Comparison of ENCODE assay signal across 12 cellular contexts in the genomic region with DNA sequence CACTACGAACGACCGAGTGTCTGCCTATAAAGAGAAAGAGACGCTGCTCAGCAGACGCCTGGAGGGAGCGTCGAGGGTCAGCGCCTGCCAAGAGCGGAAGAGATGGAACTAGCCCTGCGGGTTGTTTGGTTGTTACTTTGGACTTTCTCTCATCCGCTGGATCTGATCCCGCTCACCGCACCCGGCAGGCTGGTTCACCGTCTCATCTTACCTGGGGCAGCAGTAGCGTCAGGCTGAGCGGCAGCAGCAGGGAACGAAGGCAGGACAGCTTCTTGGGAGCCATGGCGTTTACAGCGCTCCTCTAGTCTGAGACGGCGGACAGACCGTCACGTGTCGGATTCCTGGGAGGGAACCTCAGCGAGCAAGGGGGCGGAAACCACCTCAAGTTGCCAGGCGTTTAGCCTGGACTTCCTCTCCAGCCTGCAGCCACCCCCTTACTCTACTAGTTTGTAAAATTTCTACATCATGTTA. TPM values are rescaled to one million over a fixed set of nuclear protein-coding genes. Genes with fewer than 3 reads are reported as not detected.
DNase-seq lines count a peak whose midpoint lies in the region; ATAC-seq and TF ChIP-seq lines count a peak whose summit lies in the region.
"Had no signal": no experiment of that assay in that cellular context is flagged by ENCODE, and none has a peak within 500 bp of the region (broad histone marks: within the 10 kb centered on the region; RNA-seq: fewer than 3 reads in every experiment).

No MANE protein-coding gene starts in this region.

- peak overlapping the region; percentile 76 for H3K4me3 Mint-ChIP-seq in CD4-positive, alpha-beta T cell
- H3K4me3 Mint-ChIP-seq in activated B cell treated with CpG ODN at 0.5 μM for 24 hours: peak overlapping the region; percentile 63
- H3K4me3 Mint-ChIP-seq in immature natural killer cell: peak overlapping the region in 4 of 5 donors; percentile 46 to 68 (median 49)

- no peak for ATAC-seq in CD4-positive, alpha-beta T cell (ENCODE audit: poor library complexity)
- ATAC-seq in activated B cell treated with CpG ODN at 0.5 μM for 24 hours (ENCODE audit: low read depth): no peak
- no peak for ATAC-seq in HG02588 (IDR thresholded peaks at IDR 0.05; ENCODE audit: unreplicated experiment)
- ATAC-seq in HG03039 (IDR thresholded peaks at IDR 0.05; ENCODE audit: unreplicated experiment): no peak

- peak overlapping the region; percentile 96 for H3K27ac Mint-ChIP-seq in CD4-positive, alpha-beta T cell
- peak overlapping the region; percentile 50 for H3K27ac Mint-ChIP-seq in activated B cell treated with CpG ODN at 0.5 μM for 24 hours
- H3K27ac Mint-ChIP-seq in immature natural killer cell: peak overlapping the region in 5 of 6 donors; percentile 20 to 86 (median 68)

- no peaks in the 10 kb centered on the region for H3K9me3 ChIP-seq in CD4-positive, alpha-beta T cell (ENCODE audit: control insufficient read depth, low read length)
- H3K9me3 ChIP-seq: SK-N-SH had no signal

- H3K36me3 Mint-ChIP-seq in CD4-positive, alpha-beta T cell (ENCODE audit: low read depth): peaks cover 27% of the 10 kb centered on the region
- peaks cover 10% of the 10 kb centered on the region for H3K36me3 Mint-ChIP-seq in activated B cell treated with CpG ODN at 0.5 μM for 24 hours (ENCODE audit: low read depth)
- H3K36me3 Mint-ChIP-seq in immature natural killer cell: peaks cover 0 to 7% (median 7%) of the 10 kb centered on the region in 3 donors

- H3K4me3 ChIP-seq in retinal pigment epithelial cell (ENCODE audit: low read length): peak overlapping the region; percentile 11

- no peak for DNase-seq in CD4-positive, alpha-beta T cell
- DNase-seq in activated B cell treated with CpG ODN at 0.5 μM for 24 hours (no peak), immature natural killer cell (no peak), retinal pigment epithelial cell (ENCODE audit: low read depth) (no peak), DMS153 (lab: John Stamatoyannopoulos, UW) (no peak)
- no peak for DNase-seq in stimulated activated CD4-positive, alpha-beta T cell treated with anti-CD3 and anti-CD28 coated beads, Interleukin-4, amount 100 ng/mL, for 1 hour
- DNase-seq: EL, NCI-H2081 treated with DMSO at 0.1 percent for 48 hours, SK-N-SH had no signal

- CTCF ChIA-PET in CD4-positive, alpha-beta T cell (lab: Charles Lee): no interaction called here
- CTCF ChIA-PET in activated B cell treated with CpG ODN at 0.5 μM for 24 hours (lab: Charles Lee): interaction anchor here (3.9 kb wide), 1 partner anchor 52 kb away, joined by 27 read pairs; no protein-coding TSS in a partner anchor

- no peaks in the 10 kb centered on the region for H3K9me3 Mint-ChIP-seq in CD4-positive, alpha-beta T cell
- no peaks in the 10 kb centered on the region for H3K9me3 Mint-ChIP-seq in activated B cell treated with CpG ODN at 0.5 μM for 24 hours
- no peaks in the 10 kb centered on the region for H3K9me3 Mint-ChIP-seq in immature natural killer cell

- TF ChIP-seq CTCF in CD4-positive, alpha-beta T cell (IDR thresholded peaks at IDR 0.05): no peak
- TF ChIP-seq CTCF in activated B cell treated with CpG ODN at 0.5 μM for 24 hours (IDR thresholded peaks at IDR 0.05): no peak
- no peak for TF ChIP-seq CTCF in retinal pigment epithelial cell (conservative IDR thresholded peaks at IDR 0.05; ENCODE audit: low read depth, low read length)

- peaks cover 54% of the 10 kb centered on the region for H3K4me1 Mint-ChIP-seq in CD4-positive, alpha-beta T cell (ENCODE audit: low read depth)
- H3K4me1 Mint-ChIP-seq in activated B cell treated with CpG ODN at 0.5 μM for 24 hours: peaks cover 37% of the 10 kb centered on the region
- H3K4me1 Mint-ChIP-seq in immature natural killer cell: peaks cover 43 to 47% of the 10 kb centered on the region in 2 donors

- POLR2A ChIA-PET in CD4-positive, alpha-beta T cell (lab: Charles Lee): interaction anchor here (3.4 kb wide), 1 partner anchor 11 kb away, joined by 68 read pairs; the partner anchor contains the start of genes TUBA4A and TUBA4B
- POLR2A ChIA-PET in activated B cell treated with CpG ODN at 0.5 μM for 24 hours (lab: Charles Lee): interaction anchor here (0.6 to 12.0 kb wide), 3 partner anchors 11 to 969 kb away, joined by 3 to 287 read pairs (median 91); partner anchors contain the start of genes ANKZF1, ATG9A, TUBA4A and TUBA4B

- intact Hi-C loops in CD4-positive, alpha-beta T cell (cut with DNase I, micrococcal nuclease): no loop called here
- intact Hi-C loops in activated B cell treated with CpG ODN at 0.5 μM for 24 hours (cut with micrococcal nuclease): no loop called here

- H3K27ac ChIP-seq in CD4-positive, alpha-beta T cell (ENCODE audit: low read depth, low read length): no peak overlapping the region

- no peaks in the 10 kb centered on the region for H3K27me3 Mint-ChIP-seq in CD4-positive, alpha-beta T cell
- H3K27me3 Mint-ChIP-seq in activated B cell treated with CpG ODN at 0.5 μM for 24 hours (no peaks in the 10 kb centered on the region), immature natural killer cell (ENCODE audit: low read depth in 3 of 3) (peaks cover 12 to 31% (median 25%) of the 10 kb centered on the region in 3 donors)

- H3K27me3 ChIP-seq in CD4-positive, alpha-beta T cell (ENCODE audit: control insufficient read depth, insufficient read depth, low read length): no peaks in the 10 kb centered on the region

RNA-seq across cellular contexts. Expression of gene GLB1L, which starts 1.9 kb away (rescaled TPM):
- 1 to 10 TPM; 2.4 to 3.0 TPM for total RNA-seq in CD4-positive, alpha-beta T cell
- 4.5 and 4.6 TPM in 2 replicates for total RNA-seq in activated B cell treated with CpG ODN at 0.5 μM for 24 hours
- polyA plus RNA-seq in immature natural killer cell: 1 to 10 TPM in 1 of 3 donors, under 1 TPM in 1, not detected in 1; 0.44 to 1.0 TPM

RNA-seq across cellular contexts. Expression of gene STK16, which starts 2.0 kb away (rescaled TPM):
- total RNA-seq in CD4-positive, alpha-beta T cell: 10 to 100 TPM; 11.2 to 14.1 TPM
- 31.0 and 36.5 TPM in 2 replicates for total RNA-seq in activated B cell treated with CpG ODN at 0.5 μM for 24 hours
- 10 to 100 TPM; 26.8 to 35.3 (median 27.6) TPM for polyA plus RNA-seq in immature natural killer cell

RNA-seq across cellular contexts. Expression of gene TUBA4B, which starts 9.7 kb away (rescaled TPM):
- not detected for total RNA-seq in CD4-positive, alpha-beta T cell
- total RNA-seq in activated B cell treated with CpG ODN at 0.5 μM for 24 hours: 0.20 TPM in 1 of 2 replicates, not detected in the other
- not detected for polyA plus RNA-seq in immature natural killer cell
- total RNA-seq: mononuclear cell had no signal

RNA-seq across cellular contexts. Expression of gene TUBA4A, which starts 10.4 kb away (rescaled TPM):
- 100 to 1,000 TPM; 183 to 185 TPM for total RNA-seq in CD4-positive, alpha-beta T cell
- total RNA-seq in activated B cell treated with CpG ODN at 0.5 μM for 24 hours: 184 and 192 TPM in 2 replicates
- polyA plus RNA-seq in immature natural killer cell: 100 to 1,000 TPM in 2 of 3 donors, 10 to 100 TPM in 1; 88.6 to 137 (median 124) TPM

RNA-seq across cellular contexts. Expression of gene ANKZF1, which starts 13.7 kb away (rescaled TPM):
- total RNA-seq in CD4-positive, alpha-beta T cell: 100 to 1,000 TPM; 128 to 135 TPM
- 96.0 and 105 TPM in 2 replicates for total RNA-seq in activated B cell treated with CpG ODN at 0.5 μM for 24 hours
- polyA plus RNA-seq in immature natural killer cell: 10 to 100 TPM; 11.5 to 28.6 (median 22.4) TPM
